In the genomic region with DNA sequence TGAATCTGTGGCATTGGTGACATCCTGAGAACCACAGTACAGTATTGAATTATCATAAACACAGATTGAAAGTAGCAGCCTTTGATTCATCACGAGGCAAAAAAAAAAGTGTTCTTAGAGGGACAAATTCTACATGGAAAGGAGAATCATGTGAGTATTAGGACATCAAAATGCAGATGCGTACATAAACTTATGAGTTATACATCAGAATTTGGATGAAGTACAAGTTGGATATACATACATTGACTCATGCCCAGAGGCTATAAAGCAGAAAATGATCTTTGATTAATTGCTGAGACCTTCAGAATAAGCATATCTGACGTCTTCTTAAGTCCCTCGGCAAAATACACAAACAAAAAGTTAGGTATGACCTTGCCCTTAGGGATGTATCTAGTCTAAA, we compare ENCODE assay signal across 25 cellular contexts.
A peak's percentile ranks its signal among the peaks of the same experiment; 100 is the strongest.
DNase-seq lines count a peak whose midpoint lies in the region; FAIRE-seq and TF ChIP-seq lines count a peak whose summit lies in the region.
"Had no signal": no experiment of that assay in that cellular context is flagged by ENCODE, and none has a peak within 500 bp of the region (broad histone marks: within the 10 kb centered on the region; RNA-seq: fewer than 3 reads in every experiment).

No MANE protein-coding gene starts in this region.

- DNase-seq in HCEC 1CT (peak; percentile 76), fibroblast of villous mesenchyme (ENCODE audit: low read depth) (peak; percentile 66), uterus (no peak), kidney tubule cell (ENCODE audit: low spot score) (no peak), H54 (ENCODE audit: insufficient read length, low spot score) (no peak)
- no peak for DNase-seq in activated T-cell treated with anti-CD3 and anti-CD28 coated beads, Interleukin-2, amount 50 U/mL, for 24 hours
- DNase-seq: activated CD4-positive, alpha-beta T cell treated with anti-CD3 and anti-CD28 coated beads, Interleukin-2, amount 50 U/mL, for 48 hours; activated CD4-positive, CD25-positive, alpha-beta regulatory T cell; activated CD8-positive, alpha-beta memory T cell treated with anti-CD3 and anti-CD28 coated beads, Interleukin-2, amount 50 U/mL, for 48 hours; activated naive CD8-positive, alpha-beta T cell treated with anti-CD3 and anti-CD28 coated beads, Interleukin-2, amount 10 ng/mL, durations not matched to agents 7 days and 5 days; brain microvascular endothelial cell; CD4-positive, CD25-positive, alpha-beta regulatory T cell; endodermal cell; glutamatergic neuron; KBM-7; kidney glomerular epithelial cell; NCI-H1417 treated with DMSO at 0.1 percent for 48 hours; NCI-H2107; NCI-H446 treated with DMSO at 0.1 percent for 48 hours; stimulated activated CD4-positive, alpha-beta T cell treated with anti-CD3 and anti-CD28 coated beads, Interleukin-1b, Interleukin-23, amount 100 ng/mL, for 48 hours; T1000 had no signal

- H3K4me1 Mint-ChIP-seq in activated T-cell treated with anti-CD3 and anti-CD28 coated beads, Interleukin-2, amount 50 U/mL, for 24 hours (ENCODE audit: low read depth): no peaks in the 10 kb centered on the region
- H3K4me1 Mint-ChIP-seq: activated naive CD8-positive, alpha-beta T cell treated with anti-CD3 and anti-CD28 coated beads, Interleukin-2, amount 10 ng/mL, durations not matched to agents 7 days and 5 days; CD4-positive, CD25-positive, alpha-beta regulatory T cell had no signal

- no peaks in the 10 kb centered on the region for H3K27me3 Mint-ChIP-seq in activated T-cell treated with anti-CD3 and anti-CD28 coated beads, Interleukin-2, amount 50 U/mL, for 24 hours
- H3K27me3 Mint-ChIP-seq: activated naive CD8-positive, alpha-beta T cell treated with anti-CD3 and anti-CD28 coated beads, Interleukin-2, amount 10 ng/mL, durations not matched to agents 7 days and 5 days had no signal

- peaks cover 0 to 3% of the 10 kb centered on the region in 2 donors for H3K4me1 ChIP-seq in uterus

- no peaks in the 10 kb centered on the region for H3K9me3 Mint-ChIP-seq in activated T-cell treated with anti-CD3 and anti-CD28 coated beads, Interleukin-2, amount 50 U/mL, for 24 hours
- H3K9me3 Mint-ChIP-seq: activated naive CD8-positive, alpha-beta T cell treated with anti-CD3 and anti-CD28 coated beads, Interleukin-2, amount 10 ng/mL, durations not matched to agents 7 days and 5 days; endodermal cell had no signal

- no peaks in the 10 kb centered on the region for H3K27me3 ChIP-seq in uterus
- H3K27me3 ChIP-seq: brain microvascular endothelial cell had no signal

- no peaks in the 10 kb centered on the region for H3K36me3 ChIP-seq in uterus
- H3K36me3 ChIP-seq: brain microvascular endothelial cell had no signal

- TF ChIP-seq POLR2A in uterus (IDR thresholded peaks at IDR 0.05): no peak
- no peak for TF ChIP-seq POLR2A in H54 (IDR thresholded peaks at IDR 0.05; ENCODE audit: low read depth, low read length)

- no peak overlapping the region for H3K27ac Mint-ChIP-seq in activated T-cell treated with anti-CD3 and anti-CD28 coated beads, Interleukin-2, amount 50 U/mL, for 24 hours
- H3K27ac Mint-ChIP-seq: activated naive CD8-positive, alpha-beta T cell treated with anti-CD3 and anti-CD28 coated beads, Interleukin-2, amount 10 ng/mL, durations not matched to agents 7 days and 5 days; CD4-positive, CD25-positive, alpha-beta regulatory T cell; endodermal cell had no signal

- FAIRE-seq in H54 (lab: Jason Lieb, UNC): no peak
- FAIRE-seq: colon, G401.6 had no signal

- H3K4me3 ChIP-seq in fibroblast of villous mesenchyme (ENCODE audit: low read depth, low read length) (no peak overlapping the region), uterus (no peak overlapping the region)
- H3K4me3 ChIP-seq: skin epidermis had no signal

- no peaks in the 10 kb centered on the region for H3K9me3 ChIP-seq in uterus

- H3K27ac ChIP-seq in angular gyrus (ENCODE audit: low read depth, low read length) (peak overlapping the region; percentile 6), uterus (peak overlapping the region; percentile 79 to 85)
- H3K27ac ChIP-seq: brain microvascular endothelial cell had no signal

- H3K36me3 Mint-ChIP-seq in activated T-cell treated with anti-CD3 and anti-CD28 coated beads, Interleukin-2, amount 50 U/mL, for 24 hours (ENCODE audit: low read depth): no peaks in the 10 kb centered on the region
- H3K36me3 Mint-ChIP-seq: activated naive CD8-positive, alpha-beta T cell treated with anti-CD3 and anti-CD28 coated beads, Interleukin-2, amount 10 ng/mL, durations not matched to agents 7 days and 5 days; CD4-positive, CD25-positive, alpha-beta regulatory T cell had no signal

- no peak overlapping the region for H3K4me3 Mint-ChIP-seq in activated T-cell treated with anti-CD3 and anti-CD28 coated beads, Interleukin-2, amount 50 U/mL, for 24 hours
- H3K4me3 Mint-ChIP-seq: activated naive CD8-positive, alpha-beta T cell treated with anti-CD3 and anti-CD28 coated beads, Interleukin-2, amount 10 ng/mL, durations not matched to agents 7 days and 5 days; CD4-positive, CD25-positive, alpha-beta regulatory T cell; endodermal cell had no signal

- TF ChIP-seq CTCF in fibroblast of villous mesenchyme (IDR thresholded peaks at IDR 0.05; ENCODE audit: insufficient read depth, low read depth, low read length) (no peak), uterus (IDR thresholded peaks at IDR 0.05) (no peak)

- intact Hi-C loops in uterus (cut with DNase I; ENCODE audit: low total_unique reads): no loop called here

Comparison
In these comparisons a context has a peak if more than half of its experiments do, and no peak if none do; other contexts are left out.
1. DNase-seq: peak in HCEC 1CT (single experiment) and fibroblast of villous mesenchyme (single experiment); none in uterus (0 of 2), activated T-cell treated with anti-CD3 and anti-CD28 coated beads, Interleukin-2, amount 50 U/mL, for 24 hours (single experiment), kidney tubule cell (single experiment) and H54 (single experiment).